30 cellular contexts compared by ENCODE assay signal in genomic region chr3:43434431-43434830, GRCh38.
"Had no signal": no experiment of that assay in that cellular context is flagged by ENCODE, and none has a peak within 500 bp of the region (broad histone marks: within the 10 kb centered on the region; RNA-seq: fewer than 3 reads in every experiment).

No MANE protein-coding gene starts in this region.

- H3K27me3 ChIP-seq: ascending aorta, breast epithelium, cardiac muscle cell, gastroesophageal sphincter, heart right ventricle had no signal

- H3K4me1 ChIP-seq: ascending aorta, breast epithelium had no signal

- H3K36me3 ChIP-seq: breast epithelium, cardiac muscle cell had no signal

- DNase-seq: activated CD4-positive, alpha-beta memory T cell treated with anti-CD3 and anti-CD28 coated beads, Interleukin-2, amount 10 ng/mL, durations not matched to agents 7 days and 5 days; activated CD4-positive, alpha-beta T cell treated with anti-CD3 and anti-CD28 coated beads for 1 hour; activated CD4-positive, alpha-beta T cell treated with anti-CD3 and anti-CD28 coated beads for 4 hours; activated CD4-positive, alpha-beta T cell treated with anti-CD3 and anti-CD28 coated beads, Interleukin-2, amount 10 ng/mL, durations not matched to agents 7 days and 5 days; activated CD4-positive, alpha-beta T cell treated with anti-CD3 and anti-CD28 coated beads, Interleukin-2, amount 50 U/mL, for 4 hours; activated CD8-positive, alpha-beta memory T cell treated with anti-CD3 and anti-CD28 coated beads, Interleukin-2, amount 50 U/mL, for 48 hours; activated gamma-delta T cell; activated naive CD4-positive, alpha-beta T cell; activated naive CD4-positive, alpha-beta T cell treated with anti-CD3 and anti-CD28 coated beads, Interleukin-2, amount 10 ng/mL, durations not matched to agents 7 days and 5 days; activated naive CD8-positive, alpha-beta T cell treated with anti-CD3 and anti-CD28 coated beads, Interleukin-2, amount 10 ng/mL, durations not matched to agents 7 days and 5 days; activated T-cell treated with anti-CD3 and anti-CD28 coated beads for 4 hours; activated T-cell treated with anti-CD3 and anti-CD28 coated beads, Interleukin-2, amount 50 U/mL, for 24 hours; activated T-cell treated with anti-CD3 and anti-CD28 coated beads, Interleukin-2, amount 50 U/mL, for 72 hours; central memory CD4-positive, alpha-beta T cell; cortex of kidney; dermis blood vessel endothelial cell; effector CD4-positive, alpha-beta T cell; effector memory CD8-positive, alpha-beta T cell; foreskin melanocyte; heart right ventricle; T-helper 2 cell had no signal

- ATAC-seq: activated naive CD4-positive, alpha-beta T cell treated with anti-CD3 and anti-CD28 coated beads, Interleukin-2, amount 50 U/mL, for 72 hours; activated T-cell treated with anti-CD3 and anti-CD28 coated beads, Interleukin-2, amount 50 U/mL, for 72 hours; effector memory CD8-positive, alpha-beta T cell; esophagus mucosa; gastroesophageal sphincter; heart right ventricle; WTC11 had no signal

- FAIRE-seq: colon had no signal

- H3K4me3 ChIP-seq: ascending aorta, breast epithelium, cardiac muscle cell, gastroesophageal sphincter, heart right ventricle had no signal

- H3K27ac ChIP-seq: ascending aorta, breast epithelium, cardiac muscle cell, gastroesophageal sphincter, heart right ventricle, VCaP had no signal
